In genomic region chr4:25928320-25928955, GRCh38 we compare ENCODE assay signal across 12 cellular contexts. TPM values are rescaled to one million over a fixed set of nuclear protein-coding genes. Genes with fewer than 3 reads are reported as not detected.
DNase-seq lines count a peak whose midpoint lies in the region; ATAC-seq, FAIRE-seq and TF ChIP-seq lines count a peak whose summit lies in the region.
"Had no signal": no experiment of that assay in that cellular context is flagged by ENCODE, and none has a peak within 500 bp of the region (broad histone marks: within the 10 kb centered on the region; RNA-seq: fewer than 3 reads in every experiment).

No MANE protein-coding gene starts in this region.

- H4K20me1 ChIP-seq in GM23338 (replicated peaks; ENCODE audit: insufficient read depth), result no peaks in the 10 kb centered on the region; the same call in 1 of the 2 replicates

- no peaks in the 10 kb centered on the region for H3K9me3 ChIP-seq in pancreas

- H3K4me1 Mint-ChIP-seq in CD14-positive monocyte (peaks cover 21% of the 10 kb centered on the region), GM23338 (peaks cover 12% of the 10 kb centered on the region; the same call in 1 of the 3 replicates)
- H3K4me1 Mint-ChIP-seq: activated B cell treated with CpG ODN at 0.5 μM for 24 hours had no signal

- H3K4me3 Mint-ChIP-seq in CD14-positive monocyte, result peak overlapping the region in 1 of 2 donors; percentile 76
- no peak overlapping the region for H3K4me3 Mint-ChIP-seq in GM23338
- H3K4me3 Mint-ChIP-seq: activated B cell treated with CpG ODN at 0.5 μM for 24 hours, B cell had no signal

- H3K9me3 Mint-ChIP-seq in CD14-positive monocyte (no peaks in the 10 kb centered on the region), GM23338 (no peaks in the 10 kb centered on the region)
- H3K9me3 Mint-ChIP-seq: activated B cell treated with CpG ODN at 0.5 μM for 24 hours had no signal

- FAIRE-seq in pancreas (lab: Jason Lieb, UNC), result no peak

- no peak for DNase-seq in CD14-positive monocyte (ENCODE audit: low spot score)
- peak; percentile 34 for DNase-seq in NCI-H146 treated with DMSO at 0.1 percent for 48 hours (lab: John Stamatoyannopoulos, UW; ENCODE audit: unreplicated experiment)
- DNase-seq in caudate nucleus (lab: John Stamatoyannopoulos, UW), result peak in 1 of 61 donors; percentile 37
- DNase-seq in pancreas, result no peak
- no peak for DNase-seq in GM23338 (ENCODE audit: low spot score)
- no peak for DNase-seq in activated CD4-positive, alpha-beta T cell treated with anti-CD3 and anti-CD28 coated beads, Interleukin-2, amount 50 U/mL, for 4 hours
- DNase-seq in NCI-H526 treated with DMSO at 0.1 percent for 48 hours (lab: John Stamatoyannopoulos, UW), result no peak
- DNase-seq: activated B cell treated with CpG ODN at 0.5 μM for 24 hours, MM.1S had no signal

- WGBS in pancreas, 2 donors, result 12 to 13% methylated on average over 9 of the region's 9 CpGs

- no peaks in the 10 kb centered on the region for H3K9me2 ChIP-seq in GM23338 (ENCODE audit: insufficient read depth)

- H3K27ac Mint-ChIP-seq in CD14-positive monocyte (peak overlapping the region; percentile 77 to 94 (median 91)), GM23338 (no peak overlapping the region)
- H3K27ac Mint-ChIP-seq: activated B cell treated with CpG ODN at 0.5 μM for 24 hours had no signal

- no peak overlapping the region for H3K4me2 ChIP-seq in GM23338
- H3K4me2 ChIP-seq: smooth muscle cell had no signal

- H3K27me3 ChIP-seq in pancreas (no peaks in the 10 kb centered on the region), GM23338 (ENCODE audit: insufficient read depth) (no peaks in the 10 kb centered on the region)

- H2AFZ ChIP-seq in GM23338, result no peak overlapping the region

- ATAC-seq in pancreas (peak; percentile 57 to 71 (median 66)), GM23338 (no peak), GM21423 (IDR thresholded peaks at IDR 0.05; ENCODE audit: unreplicated experiment) (no peak)

- H3K4me1 ChIP-seq in pancreas (peaks cover 0 to 21% (median 10%) of the 10 kb centered on the region in 3 donors), GM23338 (ENCODE audit: insufficient read depth) (no peaks in the 10 kb centered on the region)

- H3K4me3 ChIP-seq in pancreas, result no peak overlapping the region
- no peak overlapping the region for H3K4me3 ChIP-seq in GM23338
- H3K4me3 ChIP-seq: smooth muscle cell had no signal

- H3K27me3 Mint-ChIP-seq in CD14-positive monocyte (ENCODE audit: low read depth in 3 of 3) (no peaks in the 10 kb centered on the region), GM23338 (ENCODE audit: insufficient read depth, low read depth, poor library complexity) (peaks cover 2% of the 10 kb centered on the region)
- H3K27me3 Mint-ChIP-seq: activated B cell treated with CpG ODN at 0.5 μM for 24 hours, B cell had no signal

- intact Hi-C loops in CD14-positive monocyte (cut with micrococcal nuclease), result no loop called here
- intact Hi-C loops in pancreas (cut with DNase I), result no loop called here

- H3K79me2 ChIP-seq in GM23338 (replicated peaks; ENCODE audit: insufficient read depth), result peaks cover 15% of the 10 kb centered on the region

- peaks cover 4% of the 10 kb centered on the region in 2 donors for H3K36me3 Mint-ChIP-seq in CD14-positive monocyte
- peaks cover 9% of the 10 kb centered on the region for H3K36me3 Mint-ChIP-seq in GM23338 (ENCODE audit: low read depth)

- H3K27ac ChIP-seq in caudate nucleus (ENCODE audit: low read depth, low read length) (peak overlapping the region; percentile 55), pancreas (peak overlapping the region in 3 of 4 donors; percentile 30 to 62 (median 34)), GM23338 (ENCODE audit: low read depth) (no peak overlapping the region)

- TF ChIP-seq CTCF in CD14-positive monocyte (IDR thresholded peaks at IDR 0.05) (no peak), pancreas (IDR thresholded peaks at IDR 0.05) (no peak), GM23338 (conservative IDR thresholded peaks at IDR 0.05; ENCODE audit: low read depth in 2 of 2) (no peak)

- H3K36me3 ChIP-seq in pancreas (no peaks in the 10 kb centered on the region), GM23338 (ENCODE audit: insufficient read depth) (no peaks in the 10 kb centered on the region)

- H3F3A ChIP-seq in GM23338 (replicated peaks; ENCODE audit: low read depth), result no peaks in the 10 kb centered on the region

TF ChIP-seq in GM23338, 12 proteins besides CTCF, POLR2A, EP300 and RAD21:
- TF ChIP-seq EZH2 (IDR thresholded peaks at IDR 0.05; ENCODE audit: low read depth, unreplicated experiment) (no peak), JUNB (IDR thresholded peaks at IDR 0.05; ENCODE audit: unreplicated experiment) (no peak), ZNF331 (CRISPR knock-in tag; IDR thresholded peaks at IDR 0.05; ENCODE audit: low read depth) (no peak), CREB1 (CRISPR knock-in tag; IDR thresholded peaks at IDR 0.05; ENCODE audit: low read depth) (no peak), REST (IDR thresholded peaks at IDR 0.05; ENCODE audit: unreplicated experiment) (no peak), POLR2AphosphoS5 (IDR thresholded peaks at IDR 0.05; ENCODE audit: low read depth) (no peak), EZH2phosphoT487 (IDR thresholded peaks at IDR 0.05; ENCODE audit: unreplicated experiment) (no peak), ZNF114 (CRISPR knock-in tag; IDR thresholded peaks at IDR 0.05) (no peak)
- TF ChIP-seq, protein P1, sequence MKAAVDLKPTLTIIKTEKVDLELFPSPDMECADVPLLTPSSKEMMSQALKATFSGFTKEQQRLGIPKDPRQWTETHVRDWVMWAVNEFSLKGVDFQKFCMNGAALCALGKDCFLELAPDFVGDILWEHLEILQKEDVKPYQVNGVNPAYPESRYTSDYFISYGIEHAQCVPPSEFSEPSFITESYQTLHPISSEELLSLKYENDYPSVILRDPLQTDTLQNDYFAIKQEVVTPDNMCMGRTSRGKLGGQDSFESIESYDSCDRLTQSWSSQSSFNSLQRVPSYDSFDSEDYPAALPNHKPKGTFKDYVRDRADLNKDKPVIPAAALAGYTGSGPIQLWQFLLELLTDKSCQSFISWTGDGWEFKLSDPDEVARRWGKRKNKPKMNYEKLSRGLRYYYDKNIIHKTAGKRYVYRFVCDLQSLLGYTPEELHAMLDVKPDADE (IDR thresholded peaks at IDR 0.05), result no peak
TF ChIP-seq in GM23338: peak in this region for 0.

RNA-seq across cellular contexts. Expression of gene SMIM20, which starts 14.4 kb away (rescaled TPM):
- 10 to 100 TPM; 33.7 to 38.1 TPM for polyA plus RNA-seq in CD14-positive monocyte
- total RNA-seq in pancreas, result 10 to 100 TPM; 11.7 to 20.7 (median 17.8) TPM
- 10 to 100 TPM; 25.0 to 37.4 TPM for polyA plus RNA-seq in pancreas
- 56.6 and 71.6 TPM in 2 replicates for total RNA-seq in GM23338 (2014; rRNA removed; shearing (Covaris generic))
- 68.3 and 82.9 TPM in 2 replicates for polyA plus RNA-seq in GM23338 (2016; fragmentation: Nextera tagmentation; extraction: Ambion mirVana)

Comparison
In these comparisons a context has a peak if more than half of its experiments do, and no peak if none do; other contexts are left out.
1. ATAC-seq: peak in pancreas (4 of 4); none in GM23338 (single experiment) and GM21423 (single experiment).